Comparison of ENCODE assay signal across 8 cellular contexts in the genomic region with DNA sequence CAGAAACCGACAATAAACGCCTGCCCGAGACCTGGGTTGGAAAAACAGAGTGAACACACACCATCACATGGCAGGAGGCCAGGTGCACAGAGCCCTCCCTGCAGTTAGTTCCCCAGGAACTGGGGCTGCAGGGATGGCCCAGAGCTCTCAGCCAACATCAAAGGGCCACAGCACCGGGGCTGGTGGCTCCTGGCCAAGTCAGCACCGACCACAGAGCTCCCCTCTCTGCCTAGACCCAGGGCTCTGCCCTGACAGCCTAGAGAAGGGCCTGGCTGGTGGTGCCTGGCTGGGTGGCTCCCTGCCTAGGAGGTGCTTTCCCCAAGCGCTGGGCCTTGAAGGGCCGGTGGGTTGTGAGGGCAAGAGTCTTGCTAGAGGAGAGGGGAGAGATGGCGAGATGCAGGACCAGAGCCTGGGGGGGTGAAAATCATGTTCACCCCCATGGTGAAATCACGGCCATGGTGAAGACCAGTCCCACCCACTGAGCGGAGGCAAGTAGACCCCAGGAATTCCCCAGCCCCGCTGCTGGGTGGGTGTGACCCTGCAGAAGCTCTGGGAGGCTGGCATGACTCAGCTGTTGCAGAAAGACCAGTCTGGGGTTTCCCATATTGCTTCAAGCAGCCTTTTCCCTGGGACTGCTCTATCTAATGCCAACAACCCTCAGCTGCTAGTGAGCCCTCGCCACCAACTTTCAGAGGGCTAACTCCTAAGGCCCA. TPM values are rescaled to one million over a fixed set of nuclear protein-coding genes. Genes with fewer than 3 reads are reported as not detected.
A peak's percentile ranks its signal among the peaks of the same experiment; 100 is the strongest.
DNase-seq lines count a peak whose midpoint lies in the region; ATAC-seq and TF ChIP-seq lines count a peak whose summit lies in the region.

No MANE protein-coding gene starts in this region.

- no peak overlapping the region for H3K4me3 ChIP-seq in DOHH2 (ENCODE audit: low read length)
- H3K4me3 ChIP-seq in mucosa of stomach (ENCODE audit: low read length): no peak overlapping the region

- H3K27ac ChIP-seq in DOHH2 (ENCODE audit: low read depth, low read length): no peak overlapping the region

- H3K36me3 ChIP-seq in DOHH2 (ENCODE audit: control insufficient read depth, low read length) (no peaks in the 10 kb centered on the region), mucosa of stomach (ENCODE audit: control insufficient read depth, insufficient read depth, low read length) (no peaks in the 10 kb centered on the region)

- ATAC-seq in HG03469 (IDR thresholded peaks at IDR 0.05; ENCODE audit: unreplicated experiment): no peak

- no peaks in the 10 kb centered on the region for H4K20me1 ChIP-seq in DOHH2 (ENCODE audit: control insufficient read depth, insufficient read depth, low read depth, low read length)

- H3K4me1 ChIP-seq in DOHH2 (ENCODE audit: control insufficient read depth, low read length): peaks cover 46% of the 10 kb centered on the region
- H3K4me1 ChIP-seq in mucosa of stomach (ENCODE audit: control insufficient read depth, insufficient read depth, low read length): peaks cover 24% of the 10 kb centered on the region

- TF ChIP-seq CTCF in DOHH2 (IDR thresholded peaks at IDR 0.05; ENCODE audit: low read depth, low read length, poor library complexity, severe bottlenecking): no peak

- H3F3A ChIP-seq in DOHH2 (ENCODE audit: control insufficient read depth, insufficient read depth): no peaks in the 10 kb centered on the region

- H3K79me2 ChIP-seq in DOHH2 (ENCODE audit: control insufficient read depth, low read length): peaks cover 19% of the 10 kb centered on the region

- DNase-seq in H4 (ENCODE audit: low spot score) (peak; percentile 54), RPMI7951 (ENCODE audit: low read depth) (peak; percentile 92), amniotic epithelial cell (ENCODE audit: low read depth) (peak; percentile 93), DMS153 treated with DMSO at 0.1 percent for 48 hours (lab: John Stamatoyannopoulos, UW; ENCODE audit: unreplicated experiment) (no peak), foreskin melanocyte (no peak)

- peak overlapping the region; percentile 18; the same call in 1 of the 2 replicates for H3K4me2 ChIP-seq in DOHH2 (ENCODE audit: low read length)

- H3K9me3 ChIP-seq in DOHH2 (ENCODE audit: control insufficient read depth, insufficient read depth, low read length) (no peaks in the 10 kb centered on the region), mucosa of stomach (ENCODE audit: control insufficient read depth, low read length) (no peaks in the 10 kb centered on the region)

- H3K9me2 ChIP-seq in DOHH2 (replicated peaks; ENCODE audit: control insufficient read depth, low read length): no peaks in the 10 kb centered on the region

- H3K9ac ChIP-seq in mucosa of stomach (ENCODE audit: low read length): peak overlapping the region; percentile 39

- H3K27me3 ChIP-seq in DOHH2 (ENCODE audit: control insufficient read depth, low read length) (no peaks in the 10 kb centered on the region), mucosa of stomach (ENCODE audit: control insufficient read depth, insufficient read depth, low read length) (peaks cover 4% of the 10 kb centered on the region)

RNA-seq across cellular contexts. Expression of a gene that starts 7.2 kb away (rescaled TPM):
- total RNA-seq in H4 (2014; rRNA removed; shearing (Covaris generic)): 56.2 and 58.6 TPM in 2 replicates
- total RNA-seq in RPMI7951 (2014; rRNA removed; shearing (Covaris generic)): 30.4 and 36.7 TPM in 2 replicates

Comparison
In these comparisons a context has a peak if more than half of its experiments do, and no peak if none do; other contexts are left out.
1. DNase-seq: peak in H4 (single experiment), RPMI7951 (single experiment) and amniotic epithelial cell (single experiment); none in DMS153 treated with DMSO at 0.1 percent for 48 hours (single experiment) and foreskin melanocyte (single experiment).